In the genomic region with DNA sequence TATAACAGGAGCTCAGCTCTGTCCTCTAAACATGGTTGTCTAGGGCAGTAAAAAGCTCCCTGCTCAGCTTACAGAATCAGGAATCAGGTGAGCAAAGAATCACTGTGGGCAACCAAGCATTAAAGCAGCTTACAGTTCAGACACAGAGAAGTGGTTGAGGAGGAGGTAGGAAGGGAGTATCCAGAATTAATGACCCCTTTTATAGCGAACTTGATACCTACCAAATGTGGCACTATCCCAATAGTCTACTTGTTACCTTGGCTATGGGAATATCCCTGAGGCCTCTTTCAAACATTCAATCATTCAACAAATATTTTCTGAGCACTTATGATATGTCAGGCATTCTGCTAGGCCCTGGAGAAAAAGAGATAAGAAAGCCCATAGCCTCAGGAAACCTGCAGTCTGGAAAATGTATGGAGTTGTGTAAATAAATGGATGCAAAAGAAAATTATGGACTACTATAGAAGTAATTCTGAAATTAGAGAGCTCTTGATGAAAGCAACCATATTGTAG, we compare ENCODE assay signal across 24 cellular contexts.
DNase-seq lines count a peak whose midpoint lies in the region; ATAC-seq and TF ChIP-seq lines count a peak whose summit lies in the region.
"Had no signal": no experiment of that assay in that cellular context is flagged by ENCODE, and none has a peak within 500 bp of the region (broad histone marks: within the 10 kb centered on the region; RNA-seq: fewer than 3 reads in every experiment).

No MANE protein-coding gene starts in this region.

- no peak overlapping the region for H3K4me3 ChIP-seq in tibial nerve
- no peak overlapping the region for H3K4me3 ChIP-seq in aorta (ENCODE audit: low read length in 2 of 2)
- H3K4me3 ChIP-seq: K562, pancreas, thoracic aorta had no signal

- H3K27ac ChIP-seq in tibial nerve (no peak overlapping the region), aorta (ENCODE audit: low read depth in 1 of 2, low read length in 2 of 2) (no peak overlapping the region)
- H3K27ac ChIP-seq: pancreas, thoracic aorta had no signal

- no peak for ATAC-seq in aorta (ENCODE audit: low FRiP score)
- ATAC-seq: activated CD8-positive, alpha-beta memory T cell treated with anti-CD3 and anti-CD28 coated beads, Interleukin-2, amount 10 ng/mL, durations not matched to agents 7 days and 5 days; K562; left colon; pancreas had no signal

- DNase-seq in DMS53 treated with DMSO at 0.1 percent for 48 hours (lab: John Stamatoyannopoulos, UW; ENCODE audit: unreplicated experiment) (peak; percentile 29), NCI-H2029 treated with DMSO at 0.1 percent for 48 hours (lab: John Stamatoyannopoulos, UW) (peak; percentile 98), NCI-H69 (lab: John Stamatoyannopoulos, UW) (peak; percentile 93), nephron progenitor cell (no peak), tibial nerve (ENCODE audit: low spot score in 2 of 2) (no peak), NOMO-1 treated with DMSO at 0.1 percent for 48 hours (lab: John Stamatoyannopoulos, UW; ENCODE audit: unreplicated experiment) (no peak), aorta (no peak), SHP77 treated with DMSO at 0.1 percent for 48 hours (lab: John Stamatoyannopoulos, UW) (no peak)
- DNase-seq: activated CD4-positive, CD25-positive, alpha-beta regulatory T cell treated with anti-CD3 and anti-CD28 coated beads, Interleukin-2, amount 50 U/mL, for 72 hours; activated CD8-positive, alpha-beta memory T cell treated with anti-CD3 and anti-CD28 coated beads, Interleukin-2, amount 10 ng/mL, durations not matched to agents 7 days and 5 days; activated effector memory CD4-positive, alpha-beta T cell treated with Interleukin-2 at 50 U/mL for 16 hours; amniotic stem cell; DND-41; endodermal cell; hippocampal formation; left colon; pancreas; Right ventricle myocardium superior; stimulated activated CD4-positive, alpha-beta T cell treated with anti-CD3 and anti-CD28 coated beads, Interleukin-4, amount 100 ng/mL, for 4 hours had no signal

- H3K9me3 ChIP-seq in tibial nerve (no peaks in the 10 kb centered on the region), aorta (ENCODE audit: control insufficient read depth, low read length) (no peaks in the 10 kb centered on the region)
- H3K9me3 ChIP-seq: pancreas, thoracic aorta had no signal

- H3K4me1 Mint-ChIP-seq in nephron progenitor cell, result peaks cover 73% of the 10 kb centered on the region
- H3K4me1 Mint-ChIP-seq: central memory CD8-positive, alpha-beta T cell had no signal

- no peaks in the 10 kb centered on the region for H3K36me3 Mint-ChIP-seq in nephron progenitor cell (ENCODE audit: low read depth)
- H3K36me3 Mint-ChIP-seq: activated CD8-positive, alpha-beta memory T cell treated with anti-CD3 and anti-CD28 coated beads, Interleukin-2, amount 10 ng/mL, durations not matched to agents 7 days and 5 days had no signal

- TF ChIP-seq EP300 in tibial nerve (IDR thresholded peaks at IDR 0.05), result no peak

- no peaks in the 10 kb centered on the region for H3K27me3 Mint-ChIP-seq in nephron progenitor cell (ENCODE audit: low read depth, poor library complexity)
- H3K27me3 Mint-ChIP-seq: activated CD8-positive, alpha-beta memory T cell treated with anti-CD3 and anti-CD28 coated beads, Interleukin-2, amount 10 ng/mL, durations not matched to agents 7 days and 5 days; central memory CD8-positive, alpha-beta T cell had no signal

- no peak overlapping the region for H3K4me3 Mint-ChIP-seq in nephron progenitor cell
- H3K4me3 Mint-ChIP-seq: activated CD8-positive, alpha-beta memory T cell treated with anti-CD3 and anti-CD28 coated beads, Interleukin-2, amount 10 ng/mL, durations not matched to agents 7 days and 5 days; B cell; central memory CD8-positive, alpha-beta T cell; endodermal cell; T-helper 1 cell treated with Interleukin-12 subunit alpha and Interleukin-12 subunit beta and Interleukin-4 antibody, amounts not matched to agents 30 μg/mL and 1 μg/mL, for 36 hours had no signal

- TF ChIP-seq CTCF in nephron progenitor cell (IDR thresholded peaks at IDR 0.05), result no peak
- no peak for TF ChIP-seq CTCF in tibial nerve (IDR thresholded peaks at IDR 0.05)

- H3K27me3 ChIP-seq in tibial nerve (no peaks in the 10 kb centered on the region), aorta (ENCODE audit: control insufficient read depth in 1 of 2, insufficient read depth in 2 of 2, low read length in 1 of 2) (no peaks in the 10 kb centered on the region)
- H3K27me3 ChIP-seq: pancreas had no signal

- H3K36me3 ChIP-seq in tibial nerve (no peaks in the 10 kb centered on the region), aorta (ENCODE audit: control insufficient read depth in 1 of 2, insufficient read depth in 2 of 2, low read length in 1 of 2) (no peaks in the 10 kb centered on the region)
- H3K36me3 ChIP-seq: pancreas, thoracic aorta had no signal

- H3K4me1 ChIP-seq in tibial nerve (peaks cover 0 to 23% (median 0%) of the 10 kb centered on the region in 4 donors), aorta (ENCODE audit: control insufficient read depth in 1 of 2, insufficient read depth in 2 of 2, low read length in 2 of 2) (no peaks in the 10 kb centered on the region)

- intact Hi-C loops in aorta (cut with DNase I), result no loop called here

- peak overlapping the region; percentile 96 for H3K27ac Mint-ChIP-seq in nephron progenitor cell
- H3K27ac Mint-ChIP-seq: activated CD8-positive, alpha-beta memory T cell treated with anti-CD3 and anti-CD28 coated beads, Interleukin-2, amount 10 ng/mL, durations not matched to agents 7 days and 5 days; B cell; endodermal cell; T-helper 1 cell treated with Interleukin-12 subunit alpha and Interleukin-12 subunit beta and Interleukin-4 antibody, amounts not matched to agents 30 μg/mL and 1 μg/mL, for 36 hours had no signal

- TF ChIP-seq POLR2A in tibial nerve (IDR thresholded peaks at IDR 0.05), result no peak

- 91 to 93% methylated on average over 1 of the region's 1 CpG for WGBS in tibial nerve, 2 donors
- 63 to 68% methylated on average over 1 of the region's 1 CpG for WGBS in aorta, 2 donors

- H3K9me3 Mint-ChIP-seq in nephron progenitor cell, result peaks cover 41% of the 10 kb centered on the region
- H3K9me3 Mint-ChIP-seq: central memory CD8-positive, alpha-beta T cell; endodermal cell; T-helper 1 cell treated with Interleukin-12 subunit alpha and Interleukin-12 subunit beta and Interleukin-4 antibody, amounts not matched to agents 30 μg/mL and 1 μg/mL, for 36 hours had no signal

Comparison
In these comparisons a context has a peak if more than half of its experiments do, and no peak if none do; other contexts are left out.
1. DNase-seq: peak in DMS53 treated with DMSO at 0.1 percent for 48 hours (single experiment), NCI-H2029 treated with DMSO at 0.1 percent for 48 hours (single experiment) and NCI-H69 (single experiment); none in nephron progenitor cell (single experiment), tibial nerve (0 of 2), NOMO-1 treated with DMSO at 0.1 percent for 48 hours (single experiment), aorta (0 of 2) and SHP77 treated with DMSO at 0.1 percent for 48 hours (single experiment).